Comparison of ENCODE assay signal across 13 cellular contexts in the genomic region with DNA sequence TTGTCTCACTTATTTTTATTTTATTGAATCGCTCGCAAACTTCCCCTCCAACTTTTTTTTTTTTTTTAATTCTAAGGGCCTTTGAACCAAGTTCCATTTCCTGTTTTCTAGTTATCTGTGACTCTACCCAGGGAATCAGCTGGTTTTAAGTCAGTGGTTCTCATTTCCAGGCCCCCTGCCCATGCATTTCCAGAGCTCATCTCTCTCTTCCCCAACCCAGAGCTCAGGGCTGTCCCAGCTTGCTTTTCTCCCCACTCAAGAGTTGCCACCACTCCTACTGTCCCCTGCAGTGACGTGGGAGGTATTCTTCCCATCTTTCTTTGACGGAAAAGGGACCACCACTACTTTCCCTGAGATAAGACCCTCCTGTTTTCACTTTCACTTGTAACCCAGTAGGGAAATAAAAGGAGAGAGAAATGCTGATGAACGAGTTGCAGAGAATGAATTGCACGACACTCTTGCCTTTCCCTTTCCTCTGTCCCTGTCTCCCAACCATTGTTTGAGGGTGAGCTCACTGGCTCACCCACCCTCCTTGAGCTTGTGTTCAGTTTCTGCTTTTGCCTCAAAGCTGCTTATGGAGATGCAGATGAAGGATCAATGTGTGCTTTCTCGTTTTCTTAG. TPM values are rescaled to one million over a fixed set of nuclear protein-coding genes. Genes with fewer than 3 reads are reported as not detected.
DNase-seq lines count a peak whose midpoint lies in the region; ATAC-seq and TF ChIP-seq lines count a peak whose summit lies in the region.
"Had no signal": no experiment of that assay in that cellular context is flagged by ENCODE, and none has a peak within 500 bp of the region (broad histone marks: within the 10 kb centered on the region; RNA-seq: fewer than 3 reads in every experiment).

No MANE protein-coding gene starts in this region.

- H3K4me1 Mint-ChIP-seq in activated CD4-positive, alpha-beta T cell treated with anti-CD3 and anti-CD28 coated beads for 36 hours: peaks cover 71% of the 10 kb centered on the region
- H3K4me1 Mint-ChIP-seq in osteocyte (ENCODE audit: unreplicated experiment): peaks cover 34% of the 10 kb centered on the region

- peak overlapping the region; percentile 15 for H3K4me3 Mint-ChIP-seq in activated CD4-positive, alpha-beta T cell treated with anti-CD3 and anti-CD28 coated beads for 36 hours
- H3K4me3 Mint-ChIP-seq in osteocyte (ENCODE audit: unreplicated experiment): no peak overlapping the region

- POLR2A ChIA-PET in activated CD4-positive, alpha-beta T cell treated with anti-CD3 and anti-CD28 coated beads for 36 hours (lab: Charles Lee): interaction anchor here (0.6 to 0.9 kb wide), 3 partner anchors 10 to 152 kb away, joined by 3 to 6 read pairs (median 3); no protein-coding TSS in a partner anchor

- H3K27me3 Mint-ChIP-seq in activated CD4-positive, alpha-beta T cell treated with anti-CD3 and anti-CD28 coated beads for 36 hours: no peaks in the 10 kb centered on the region
- no peaks in the 10 kb centered on the region for H3K27me3 Mint-ChIP-seq in osteocyte (ENCODE audit: unreplicated experiment)

- peak overlapping the region; percentile 72 for H3K27ac Mint-ChIP-seq in activated CD4-positive, alpha-beta T cell treated with anti-CD3 and anti-CD28 coated beads for 36 hours
- H3K27ac Mint-ChIP-seq in osteocyte (ENCODE audit: unreplicated experiment): peak overlapping the region; percentile 38

- no peak for ATAC-seq in activated CD4-positive, alpha-beta T cell treated with anti-CD3 and anti-CD28 coated beads for 36 hours
- no peak for ATAC-seq in GM18858 (IDR thresholded peaks at IDR 0.05; ENCODE audit: unreplicated experiment)
- ATAC-seq: gastrocnemius medialis had no signal

- no peak overlapping the region for H3K4me3 ChIP-seq in coronary artery
- H3K4me3 ChIP-seq: gastrocnemius medialis, testis had no signal

- CTCF ChIA-PET in activated CD4-positive, alpha-beta T cell treated with anti-CD3 and anti-CD28 coated beads for 36 hours (lab: Charles Lee): interaction anchor here (0.6 kb wide), 1 partner anchor 194 kb away, joined by 3 read pairs; no protein-coding TSS in a partner anchor

- intact Hi-C loops in activated CD4-positive, alpha-beta T cell treated with anti-CD3 and anti-CD28 coated beads for 36 hours (cut with DNase I, micrococcal nuclease): loop anchor here in 1 of 2 experiments (5.0 kb wide), 1 partner anchor 39 kb away; no protein-coding TSS in a partner anchor

- DNase-seq in activated CD4-positive, alpha-beta T cell treated with anti-CD3 and anti-CD28 coated beads for 36 hours: no peak
- no peak for DNase-seq in activated CD4-positive, alpha-beta T cell treated with anti-CD3 and anti-CD28 coated beads for 4 hours
- DNase-seq in MV-4-11 (lab: John Stamatoyannopoulos, UW): peak; percentile 72
- peak; percentile 49 for DNase-seq in coronary artery (ENCODE audit: low spot score)
- peak; percentile 36 for DNase-seq in osteocyte (ENCODE audit: extremely low spot score, unreplicated experiment)
- no peak for DNase-seq in D341Med (ENCODE audit: low spot score)
- DNase-seq in RKO (ENCODE audit: low spot score): no peak
- DNase-seq: gastrocnemius medialis, NCI-H2081, SHP77, testis had no signal

- no peaks in the 10 kb centered on the region for H3K9me3 Mint-ChIP-seq in activated CD4-positive, alpha-beta T cell treated with anti-CD3 and anti-CD28 coated beads for 36 hours (ENCODE audit: low read depth)
- no peaks in the 10 kb centered on the region for H3K9me3 Mint-ChIP-seq in osteocyte (ENCODE audit: unreplicated experiment)

- peak overlapping the region in 1 of 2 donors; percentile 27 for H3K27ac ChIP-seq in coronary artery
- H3K27ac ChIP-seq: gastrocnemius medialis, HL-60, testis had no signal

- TF ChIP-seq CTCF in coronary artery (IDR thresholded peaks at IDR 0.05): no peak
- no peak for TF ChIP-seq CTCF in osteocyte (IDR thresholded peaks at IDR 0.05)

- peaks cover 12% of the 10 kb centered on the region for H3K36me3 Mint-ChIP-seq in activated CD4-positive, alpha-beta T cell treated with anti-CD3 and anti-CD28 coated beads for 36 hours (ENCODE audit: low read depth)
- peaks cover 4% of the 10 kb centered on the region for H3K36me3 Mint-ChIP-seq in osteocyte (ENCODE audit: unreplicated experiment)

RNA-seq across cellular contexts. Expression of gene TET3, which starts 42.1 kb away (rescaled TPM):
- total RNA-seq in activated CD4-positive, alpha-beta T cell treated with anti-CD3 and anti-CD28 coated beads for 36 hours: 10 to 100 TPM; 15.0 to 17.3 TPM
- 26.5 and 27.5 TPM in 2 replicates for total RNA-seq in osteocyte

Comparison
In these comparisons a context has a peak if more than half of its experiments do, and no peak if none do; other contexts are left out.
1. DNase-seq: peak in MV-4-11 (single experiment), coronary artery (single experiment) and osteocyte (single experiment); none in activated CD4-positive, alpha-beta T cell treated with anti-CD3 and anti-CD28 coated beads for 36 hours (single experiment), activated CD4-positive, alpha-beta T cell treated with anti-CD3 and anti-CD28 coated beads for 4 hours (0 of 2), D341Med (single experiment) and RKO (single experiment).